Comparison of ENCODE assay signal across 1 cellular context in the genomic region with DNA sequence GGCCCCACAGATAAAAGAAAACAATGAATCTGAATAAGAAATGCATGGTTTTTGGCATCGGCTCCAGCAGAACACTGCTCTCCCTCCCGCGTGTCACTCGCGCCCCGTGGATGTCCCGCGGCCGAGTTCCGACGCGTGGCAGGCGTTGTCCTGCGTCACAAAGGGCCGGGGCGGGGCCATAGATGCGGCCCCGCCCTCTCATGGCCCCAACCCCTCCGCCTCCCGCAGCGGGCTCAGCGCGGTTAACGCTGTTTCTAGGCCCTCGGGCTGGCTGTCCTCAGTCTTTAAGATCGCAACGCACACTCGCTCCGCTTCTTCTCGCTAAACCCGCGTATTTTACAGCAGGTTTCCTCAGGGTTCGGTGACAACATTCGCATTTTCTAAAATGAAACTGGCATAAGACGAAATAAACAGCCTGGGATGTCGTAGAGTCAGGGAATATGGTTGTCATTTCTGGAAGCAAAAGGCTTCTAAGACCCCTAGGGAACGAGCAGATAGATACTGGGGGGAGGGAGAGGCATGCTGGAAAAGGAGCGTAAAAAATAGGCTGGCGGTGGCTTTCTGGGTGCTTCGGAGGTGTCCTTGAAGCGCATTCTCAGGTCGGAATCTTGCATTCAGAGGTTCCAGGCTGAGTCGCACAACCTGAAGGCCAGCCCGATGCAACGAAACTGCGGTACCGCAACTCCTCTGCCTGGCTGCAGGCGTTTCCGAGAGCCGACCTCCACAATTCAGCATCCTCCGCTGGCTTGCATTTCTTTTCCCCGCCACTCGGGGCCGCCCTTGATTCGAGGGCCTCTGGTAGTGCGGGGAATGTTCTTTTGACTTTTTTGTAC.
TF ChIP-seq lines count a peak whose summit lies in the region.

TSS of gene FKBP7 (minus strand) at position 159 of the 833 bp plus-strand sequence. CDS start at position 58, 101 bp downstream.

TF ChIP-seq in HepG2, 621 proteins besides CTCF, POLR2A, EP300 and RAD21 (continued from another document and continues in another):
- no peak; the same call in 1 of the 2 replicates for TF ChIP-seq ZNF142 (CRISPR knock-in tag; IDR thresholded peaks at IDR 0.05)
- peak; percentile 83; the same call in 1 of the 2 replicates for TF ChIP-seq MYPOP (CRISPR knock-in tag; IDR thresholded peaks at IDR 0.05)
- TF ChIP-seq ZNF782 (CRISPR knock-in tag; IDR thresholded peaks at IDR 0.05; ENCODE audit: borderline replicate concordance): 0 out of 2 replicates have a peak, but pooled peaks have one; percentile 45
- no peak for TF ChIP-seq ZBTB46 (CRISPR knock-in tag; IDR thresholded peaks at IDR 0.05; ENCODE audit: borderline replicate concordance)
- 0 out of 2 replicates have a peak, but pooled peaks have one; percentile 12 for TF ChIP-seq ZNF543 (CRISPR knock-in tag; IDR thresholded peaks at IDR 0.05)
- no peak for TF ChIP-seq ZNF563 (CRISPR knock-in tag; IDR thresholded peaks at IDR 0.05)
- TF ChIP-seq ZFP62 (CRISPR knock-in tag; IDR thresholded peaks at IDR 0.05): no peak
- TF ChIP-seq ZNF460 (CRISPR knock-in tag; IDR thresholded peaks at IDR 0.05; ENCODE audit: borderline replicate concordance): no peak; the same call in 1 of the 2 replicates
- no peak for TF ChIP-seq NR2F6 (IDR thresholded peaks at IDR 0.05)
- 0 out of 2 replicates have a peak, but pooled peaks have one; percentile 15 for TF ChIP-seq NR2F6 (CRISPR knock-in tag; IDR thresholded peaks at IDR 0.05)
- TF ChIP-seq, protein P1, sequence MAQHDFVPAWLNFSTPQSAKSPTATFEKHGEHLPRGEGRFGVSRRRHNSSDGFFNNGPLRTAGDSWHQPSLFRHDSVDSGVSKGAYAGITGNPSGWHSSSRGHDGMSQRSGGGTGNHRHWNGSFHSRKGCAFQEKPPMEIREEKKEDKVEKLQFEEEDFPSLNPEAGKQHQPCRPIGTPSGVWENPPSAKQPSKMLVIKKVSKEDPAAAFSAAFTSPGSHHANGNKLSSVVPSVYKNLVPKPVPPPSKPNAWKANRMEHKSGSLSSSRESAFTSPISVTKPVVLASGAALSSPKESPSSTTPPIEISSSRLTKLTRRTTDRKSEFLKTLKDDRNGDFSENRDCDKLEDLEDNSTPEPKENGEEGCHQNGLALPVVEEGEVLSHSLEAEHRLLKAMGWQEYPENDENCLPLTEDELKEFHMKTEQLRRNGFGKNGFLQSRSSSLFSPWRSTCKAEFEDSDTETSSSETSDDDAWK (CRISPR knock-in tag; IDR thresholded peaks at IDR 0.05): no peak
- TF ChIP-seq NFIC (IDR thresholded peaks at IDR 0.05; ENCODE audit: low read length): 0 out of 2 replicates have a peak, but pooled peaks have one; percentile 19
- peak; percentile 89; the same call in 1 of the 2 replicates for TF ChIP-seq NFKB2 (CRISPR knock-in tag; IDR thresholded peaks at IDR 0.05; ENCODE audit: borderline replicate concordance)
- peak; percentile 97 for TF ChIP-seq YEATS4 (CRISPR knock-in tag; IDR thresholded peaks at IDR 0.05; ENCODE audit: borderline replicate concordance)
- TF ChIP-seq SRSF9 (IDR thresholded peaks at IDR 0.05; ENCODE audit: borderline replicate concordance, insufficient read depth, low read depth, low read length, poor library complexity, severe bottlenecking): no peak
- no peak for TF ChIP-seq FOXK1 (CRISPR knock-in tag; IDR thresholded peaks at IDR 0.05; ENCODE audit: borderline replicate concordance, low read depth)
- 0 out of 2 replicates have a peak, but pooled peaks have one; percentile 14 for TF ChIP-seq NFATC3 (CRISPR knock-in tag; IDR thresholded peaks at IDR 0.05)
- TF ChIP-seq SNAI1 (CRISPR knock-in tag; IDR thresholded peaks at IDR 0.05; ENCODE audit: borderline replicate concordance): no peak
- TF ChIP-seq ZSCAN9 (CRISPR knock-in tag; IDR thresholded peaks at IDR 0.05; ENCODE audit: borderline replicate concordance): 0 out of 2 replicates have a peak, but pooled peaks have one; percentile 25
- no peak for TF ChIP-seq MAFF (IDR thresholded peaks at IDR 0.05; ENCODE audit: low read depth, low read length)
- TF ChIP-seq KDM1A (CRISPR knock-in tag; IDR thresholded peaks at IDR 0.05): peak; percentile 95
- TF ChIP-seq RARG (CRISPR knock-in tag; IDR thresholded peaks at IDR 0.05; ENCODE audit: low read depth): 0 out of 2 replicates have a peak, but pooled peaks have one; percentile 27
- TF ChIP-seq NR1H2 (CRISPR knock-in tag; IDR thresholded peaks at IDR 0.05; ENCODE audit: borderline replicate concordance, low read depth): no peak
- TF ChIP-seq ZNF3 (CRISPR knock-in tag; IDR thresholded peaks at IDR 0.05): no peak
- no peak for TF ChIP-seq HNRNPL (IDR thresholded peaks at IDR 0.05; ENCODE audit: low read depth, low read length)
- peak; percentile 84; the same call in 1 of the 2 replicates for TF ChIP-seq ZSCAN20 (CRISPR knock-in tag; IDR thresholded peaks at IDR 0.05; ENCODE audit: borderline replicate concordance)
- peak; percentile 67 for TF ChIP-seq BORCS8-MEF2B (CRISPR knock-in tag; IDR thresholded peaks at IDR 0.05)
- peak; percentile 59; the same call in 1 of the 2 replicates for TF ChIP-seq ZFP1 (CRISPR knock-in tag; IDR thresholded peaks at IDR 0.05)
- peak; percentile 66 for TF ChIP-seq ZNF792 (CRISPR knock-in tag; IDR thresholded peaks at IDR 0.05)
- no peak for TF ChIP-seq ZNF446 (CRISPR knock-in tag; IDR thresholded peaks at IDR 0.05)
- TF ChIP-seq CBX1 (IDR thresholded peaks at IDR 0.05; ENCODE audit: low read depth): peak; percentile 9
- TF ChIP-seq ZFP36L1 (CRISPR knock-in tag; IDR thresholded peaks at IDR 0.05): peak; percentile 75; the same call in 1 of the 2 replicates
- TF ChIP-seq, protein P2, sequence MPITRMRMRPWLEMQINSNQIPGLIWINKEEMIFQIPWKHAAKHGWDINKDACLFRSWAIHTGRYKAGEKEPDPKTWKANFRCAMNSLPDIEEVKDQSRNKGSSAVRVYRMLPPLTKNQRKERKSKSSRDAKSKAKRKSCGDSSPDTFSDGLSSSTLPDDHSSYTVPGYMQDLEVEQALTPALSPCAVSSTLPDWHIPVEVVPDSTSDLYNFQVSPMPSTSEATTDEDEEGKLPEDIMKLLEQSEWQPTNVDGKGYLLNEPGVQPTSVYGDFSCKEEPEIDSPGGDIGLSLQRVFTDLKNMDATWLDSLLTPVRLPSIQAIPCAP (CRISPR knock-in tag; IDR thresholded peaks at IDR 0.05; ENCODE audit: low read depth): 0 out of 2 replicates have a peak, but pooled peaks have one; percentile 64
- no peak for TF ChIP-seq RBM39 (IDR thresholded peaks at IDR 0.05; ENCODE audit: low read depth, low read length, poor library complexity, severe bottlenecking)
- TF ChIP-seq ARNTL (CRISPR knock-in tag; IDR thresholded peaks at IDR 0.05): no peak
- no peak for TF ChIP-seq ZNF282 (IDR thresholded peaks at IDR 0.05; ENCODE audit: partially characterized antibody)
- TF ChIP-seq NRL (CRISPR knock-in tag; IDR thresholded peaks at IDR 0.05; ENCODE audit: borderline replicate concordance): peak; percentile 56; the same call in 1 of the 2 replicates
- TF ChIP-seq ZNF224 (CRISPR knock-in tag; IDR thresholded peaks at IDR 0.05): 0 out of 2 replicates have a peak, but pooled peaks have one; percentile 77
- no peak for TF ChIP-seq ATM (IDR thresholded peaks at IDR 0.05; ENCODE audit: borderline replicate concordance)
- TF ChIP-seq, protein P3, sequence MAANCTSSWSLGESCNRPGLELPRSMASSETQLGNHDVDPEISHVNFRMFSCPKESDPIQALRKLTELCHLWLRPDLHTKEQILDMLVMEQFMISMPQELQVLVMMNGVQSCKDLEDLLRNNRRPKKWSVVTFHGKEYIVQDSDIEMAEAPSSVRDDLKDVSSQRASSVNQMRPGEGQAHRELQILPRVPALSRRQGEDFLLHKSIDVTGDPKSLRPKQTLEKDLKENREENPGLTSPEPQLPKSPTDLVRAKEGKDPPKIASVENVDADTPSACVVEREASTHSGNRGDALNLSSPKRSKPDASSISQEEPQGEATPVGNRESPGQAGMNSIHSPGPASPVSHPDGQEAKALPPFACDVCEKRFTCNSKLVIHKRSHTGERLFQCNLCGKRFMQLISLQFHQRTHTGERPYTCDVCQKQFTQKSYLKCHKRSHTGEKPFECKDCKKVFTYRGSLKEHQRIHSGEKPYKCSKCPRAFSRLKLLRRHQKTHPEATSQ (CRISPR knock-in tag; IDR thresholded peaks at IDR 0.05; ENCODE audit: borderline replicate concordance): no peak
- 0 out of 2 replicates have a peak, but pooled peaks have one; percentile 14 for TF ChIP-seq HMG20B (CRISPR knock-in tag; conservative IDR thresholded peaks at IDR 0.05)
- TF ChIP-seq ZNF484 (CRISPR knock-in tag; IDR thresholded peaks at IDR 0.05; ENCODE audit: borderline replicate concordance, low read depth): no peak
- peak; percentile 78; the same call in 1 of the 2 replicates for TF ChIP-seq MEIS2 (CRISPR knock-in tag; IDR thresholded peaks at IDR 0.05)
- TF ChIP-seq, protein P4, sequence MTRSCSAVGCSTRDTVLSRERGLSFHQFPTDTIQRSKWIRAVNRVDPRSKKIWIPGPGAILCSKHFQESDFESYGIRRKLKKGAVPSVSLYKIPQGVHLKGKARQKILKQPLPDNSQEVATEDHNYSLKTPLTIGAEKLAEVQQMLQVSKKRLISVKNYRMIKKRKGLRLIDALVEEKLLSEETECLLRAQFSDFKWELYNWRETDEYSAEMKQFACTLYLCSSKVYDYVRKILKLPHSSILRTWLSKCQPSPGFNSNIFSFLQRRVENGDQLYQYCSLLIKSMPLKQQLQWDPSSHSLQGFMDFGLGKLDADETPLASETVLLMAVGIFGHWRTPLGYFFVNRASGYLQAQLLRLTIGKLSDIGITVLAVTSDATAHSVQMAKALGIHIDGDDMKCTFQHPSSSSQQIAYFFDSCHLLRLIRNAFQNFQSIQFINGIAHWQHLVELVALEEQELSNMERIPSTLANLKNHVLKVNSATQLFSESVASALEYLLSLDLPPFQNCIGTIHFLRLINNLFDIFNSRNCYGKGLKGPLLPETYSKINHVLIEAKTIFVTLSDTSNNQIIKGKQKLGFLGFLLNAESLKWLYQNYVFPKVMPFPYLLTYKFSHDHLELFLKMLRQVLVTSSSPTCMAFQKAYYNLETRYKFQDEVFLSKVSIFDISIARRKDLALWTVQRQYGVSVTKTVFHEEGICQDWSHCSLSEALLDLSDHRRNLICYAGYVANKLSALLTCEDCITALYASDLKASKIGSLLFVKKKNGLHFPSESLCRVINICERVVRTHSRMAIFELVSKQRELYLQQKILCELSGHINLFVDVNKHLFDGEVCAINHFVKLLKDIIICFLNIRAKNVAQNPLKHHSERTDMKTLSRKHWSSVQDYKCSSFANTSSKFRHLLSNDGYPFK (CRISPR knock-in tag; IDR thresholded peaks at IDR 0.05; ENCODE audit: borderline replicate concordance): peak; percentile 87; the same call in 1 of the 2 replicates
- peak; percentile 46; the same call in 1 of the 2 replicates for TF ChIP-seq SP4 (CRISPR knock-in tag; IDR thresholded peaks at IDR 0.05)
